ENCODE assay signal across 8 cellular contexts in genomic region chr16:82439678-82440293, GRCh38.
DNase-seq lines count a peak whose midpoint lies in the region; ATAC-seq and TF ChIP-seq lines count a peak whose summit lies in the region.

No MANE protein-coding gene starts in this region.

- DNase-seq in DMS 273 (lab: John Stamatoyannopoulos, UW; ENCODE audit: unreplicated experiment), result peak; percentile 43
- DNase-seq in DMS 273 treated with DMSO at 0.1 percent for 48 hours (lab: John Stamatoyannopoulos, UW), result no peak
- peak; percentile 7 for DNase-seq in KBM-7
- DNase-seq in chondrocyte (ENCODE audit: low spot score), result no peak
- peak; percentile 36 for DNase-seq in osteocyte (ENCODE audit: extremely low spot score, unreplicated experiment)

- H3K4me1 Mint-ChIP-seq in chondrocyte (ENCODE audit: low read depth) (no peaks in the 10 kb centered on the region), osteocyte (ENCODE audit: unreplicated experiment) (no peaks in the 10 kb centered on the region)

- H3K27ac Mint-ChIP-seq in chondrocyte (ENCODE audit: unreplicated experiment) (no peak overlapping the region), osteocyte (ENCODE audit: unreplicated experiment) (no peak overlapping the region)

- H3K27me3 Mint-ChIP-seq in chondrocyte (ENCODE audit: low read depth) (peaks cover 24% of the 10 kb centered on the region), osteocyte (ENCODE audit: unreplicated experiment) (peaks cover 26% of the 10 kb centered on the region)

- H3K36me3 Mint-ChIP-seq in chondrocyte (ENCODE audit: low read depth), result no peaks in the 10 kb centered on the region
- no peaks in the 10 kb centered on the region for H3K36me3 Mint-ChIP-seq in osteocyte (ENCODE audit: unreplicated experiment)

- in situ Hi-C loops in KBM-7 (cut with MboI; ENCODE audit: low pct_unique_long_range_greater_than_20kb, low sequenced_read_pairs), result no loop called here

- H3K4me3 Mint-ChIP-seq in chondrocyte (ENCODE audit: unreplicated experiment) (no peak overlapping the region), osteocyte (ENCODE audit: unreplicated experiment) (no peak overlapping the region)

- TF ChIP-seq CTCF in chondrocyte (IDR thresholded peaks at IDR 0.05) (peak; percentile 58), osteocyte (IDR thresholded peaks at IDR 0.05) (peak; percentile 41)

- H3K9me3 Mint-ChIP-seq in chondrocyte (ENCODE audit: low read depth) (no peaks in the 10 kb centered on the region), osteocyte (ENCODE audit: unreplicated experiment) (no peaks in the 10 kb centered on the region)

- no peak for ATAC-seq in GM21528 (IDR thresholded peaks at IDR 0.05; ENCODE audit: low FRiP score, unreplicated experiment)
- no peak for ATAC-seq in HG03159 (IDR thresholded peaks at IDR 0.05; ENCODE audit: unreplicated experiment)
- no peak for ATAC-seq in HG02970 (IDR thresholded peaks at IDR 0.05; ENCODE audit: low FRiP score, unreplicated experiment)

Comparison
In these comparisons a context has a peak if more than half of its experiments do, and no peak if none do; other contexts are left out.
1. DNase-seq: peak in DMS 273 (single experiment), KBM-7 (single experiment) and osteocyte (single experiment); none in DMS 273 treated with DMSO at 0.1 percent for 48 hours (single experiment) and chondrocyte (single experiment).